Comparison of ENCODE assay signal across 10 cellular contexts in the genomic region with DNA sequence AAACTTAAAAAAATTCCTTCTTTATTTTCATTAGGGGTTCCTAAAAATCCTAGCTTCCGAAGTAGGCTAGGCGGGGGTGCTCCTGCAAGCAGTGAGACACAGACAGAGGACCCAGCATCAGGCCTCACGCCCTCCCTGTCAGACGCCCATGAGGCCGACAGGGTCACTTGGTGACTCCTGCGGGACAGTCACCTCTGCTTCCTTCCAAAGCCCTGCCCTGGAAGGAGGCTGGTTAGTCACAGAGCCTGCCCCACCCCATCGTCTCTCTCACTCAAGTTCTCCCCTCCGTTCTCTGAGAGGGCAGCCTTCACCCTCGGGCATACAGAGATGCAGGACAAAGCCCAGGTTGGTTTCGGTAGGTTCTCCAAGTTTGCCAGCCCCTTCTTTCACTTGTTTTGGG. TPM values are rescaled to one million over a fixed set of nuclear protein-coding genes. Genes with fewer than 3 reads are reported as not detected.
DNase-seq lines count a peak whose midpoint lies in the region; ATAC-seq and TF ChIP-seq lines count a peak whose summit lies in the region.
"Had no signal": no experiment of that assay in that cellular context is flagged by ENCODE, and none has a peak within 500 bp of the region (broad histone marks: within the 10 kb centered on the region; RNA-seq: fewer than 3 reads in every experiment).

No MANE protein-coding gene starts in this region.

- in situ Hi-C loops in GM23248 (cut with MboI): no loop called here

- no peaks in the 10 kb centered on the region for H3K9me3 Mint-ChIP-seq in stimulated activated effector memory CD8-positive, alpha-beta T cell treated with anti-CD3 and anti-CD28 coated beads, Interleukin-12 subunit alpha, Interleukin-12 subunit beta, amount 100 ng/mL, for 72 hours

- H3K79me2 ChIP-seq in GM23248 (ENCODE audit: insufficient read depth): peaks cover 17% of the 10 kb centered on the region; the same call in 1 of the 2 replicates

- no peak overlapping the region for H3K27ac ChIP-seq in GM23248
- peak overlapping the region; percentile 75 for H3K27ac ChIP-seq in RWPE2 (ENCODE audit: poor library complexity, severe bottlenecking)

- H3K9me3 ChIP-seq in GM23248 (ENCODE audit: low read depth): no peaks in the 10 kb centered on the region
- H3K9me3 ChIP-seq in RWPE2 (ENCODE audit: severe bottlenecking): no peaks in the 10 kb centered on the region

- H3K36me3 ChIP-seq in GM23248 (ENCODE audit: low read depth): 0 out of 2 replicates have a peak, but pooled peaks cover 3% of the 10 kb centered on the region
- H3K36me3 ChIP-seq in RWPE2 (ENCODE audit: low read depth): peaks cover 44% of the 10 kb centered on the region

- DNase-seq in GM23248 (peak; percentile 81), RWPE2 (ENCODE audit: low spot score) (peak; percentile 82), fibroblast of mammary gland (ENCODE audit: low read depth) (peak; percentile 36), NOMO-1 treated with DMSO at 0.1 percent for 48 hours (lab: John Stamatoyannopoulos, UW; ENCODE audit: unreplicated experiment) (no peak), NCI-H1694 (lab: John Stamatoyannopoulos, UW) (no peak)
- no peak for DNase-seq in stimulated activated effector memory CD8-positive, alpha-beta T cell treated with anti-CD3 and anti-CD28 coated beads, Interleukin-12 subunit alpha, Interleukin-12 subunit beta, amount 100 ng/mL, for 72 hours (ENCODE audit: low spot score in 2 of 2)
- DNase-seq: hypothalamus, Kasumi-1 had no signal

- peaks cover 26% of the 10 kb centered on the region for H3F3A ChIP-seq in GM23248 (ENCODE audit: insufficient read depth)

- no peak for TF ChIP-seq CTCF in RWPE2 (IDR thresholded peaks at IDR 0.05; ENCODE audit: poor library complexity, severe bottlenecking)
- TF ChIP-seq CTCF in fibroblast of mammary gland (conservative IDR thresholded peaks at IDR 0.05; ENCODE audit: control insufficient read depth, insufficient read depth, low read depth, low read length): no peak

- no peak overlapping the region for H2AFZ ChIP-seq in GM23248

- H4K20me1 ChIP-seq in GM23248 (ENCODE audit: insufficient read depth): no peaks in the 10 kb centered on the region

- peak overlapping the region; percentile 67 for H3K4me3 Mint-ChIP-seq in stimulated activated effector memory CD8-positive, alpha-beta T cell treated with anti-CD3 and anti-CD28 coated beads, Interleukin-12 subunit alpha, Interleukin-12 subunit beta, amount 100 ng/mL, for 72 hours

- H3K27ac Mint-ChIP-seq in stimulated activated effector memory CD8-positive, alpha-beta T cell treated with anti-CD3 and anti-CD28 coated beads, Interleukin-12 subunit alpha, Interleukin-12 subunit beta, amount 100 ng/mL, for 72 hours: peak overlapping the region; percentile 96

- ATAC-seq in RWPE2 (ENCODE audit: low read depth) (peak; percentile 35), GM18909 (IDR thresholded peaks at IDR 0.05; ENCODE audit: poor library complexity, unreplicated experiment) (no peak), HG03025 (IDR thresholded peaks at IDR 0.05; ENCODE audit: low FRiP score, unreplicated experiment) (no peak)
- ATAC-seq in stimulated activated effector memory CD8-positive, alpha-beta T cell treated with anti-CD3 and anti-CD28 coated beads, Interleukin-12 subunit alpha, Interleukin-12 subunit beta, amount 100 ng/mL, for 72 hours: no peak

- peaks cover 53% of the 10 kb centered on the region for H3K4me1 Mint-ChIP-seq in stimulated activated effector memory CD8-positive, alpha-beta T cell treated with anti-CD3 and anti-CD28 coated beads, Interleukin-12 subunit alpha, Interleukin-12 subunit beta, amount 100 ng/mL, for 72 hours

- WGBS in GM23248 (ENCODE audit: low coverage in 1 of 2, low lambda C conversion rate in 2 of 2, missing lambda C conversion rate in 2 of 2), 2 experiments: 35 to 37% methylated on average over 9 to 10 of the region's 10 CpGs

- no peak overlapping the region for H3K4me3 ChIP-seq in GM23248
- H3K4me3 ChIP-seq in RWPE2 (ENCODE audit: severe bottlenecking): no peak overlapping the region
- H3K4me3 ChIP-seq in fibroblast of mammary gland (ENCODE audit: control insufficient read depth, low read depth, low read length): no peak overlapping the region

- H3K9ac ChIP-seq in GM23248: peak overlapping the region; percentile 33

- H3K4me1 ChIP-seq in GM23248 (ENCODE audit: insufficient read depth) (peaks cover 43% of the 10 kb centered on the region), RWPE2 (ENCODE audit: insufficient read depth, poor library complexity, severe bottlenecking) (peaks cover 63% of the 10 kb centered on the region)

- peak overlapping the region; percentile 47 for H3K4me2 ChIP-seq in GM23248 (ENCODE audit: unreplicated experiment)

- H3K27me3 ChIP-seq in GM23248 (replicated peaks; ENCODE audit: insufficient read depth) (no peaks in the 10 kb centered on the region), RWPE2 (ENCODE audit: insufficient read depth, poor library complexity, severe bottlenecking) (no peaks in the 10 kb centered on the region)

- H3K9me2 ChIP-seq in GM23248 (ENCODE audit: insufficient read depth): no peaks in the 10 kb centered on the region

- peaks cover 53% of the 10 kb centered on the region for H3K36me3 Mint-ChIP-seq in stimulated activated effector memory CD8-positive, alpha-beta T cell treated with anti-CD3 and anti-CD28 coated beads, Interleukin-12 subunit alpha, Interleukin-12 subunit beta, amount 100 ng/mL, for 72 hours

RNA-seq across cellular contexts. Expression of a gene that starts 38.6 kb away (rescaled TPM):
- total RNA-seq in GM23248 (2014; rRNA removed; shearing (Covaris generic)): 15.9 and 17.7 TPM in 2 replicates
- 18.7 and 21.0 TPM in 2 replicates for polyA plus RNA-seq in GM23248 (2016; fragmentation: Nextera tagmentation; extraction: Ambion mirVana)

RNA-seq across cellular contexts. Expression of a gene that starts 39.9 kb away (rescaled TPM):
- total RNA-seq in GM23248 (2014; rRNA removed; shearing (Covaris generic)): 0.11 and 0.25 TPM in 2 replicates
- polyA plus RNA-seq in GM23248 (2016; fragmentation: Nextera tagmentation; extraction: Ambion mirVana): 0.03 TPM in 1 of 2 replicates, not detected in the other

Comparison
In these comparisons a context has a peak if more than half of its experiments do, and no peak if none do; other contexts are left out.
1. DNase-seq: peak in GM23248 (single experiment), RWPE2 (single experiment) and fibroblast of mammary gland (single experiment); none in stimulated activated effector memory CD8-positive, alpha-beta T cell treated with anti-CD3 and anti-CD28 coated beads, Interleukin-12 subunit alpha, Interleukin-12 subunit beta, amount 100 ng/mL, for 72 hours (0 of 2), NOMO-1 treated with DMSO at 0.1 percent for 48 hours (single experiment) and NCI-H1694 (single experiment).